Comparison of ENCODE assay signal across 1 cellular context in the genomic region with DNA sequence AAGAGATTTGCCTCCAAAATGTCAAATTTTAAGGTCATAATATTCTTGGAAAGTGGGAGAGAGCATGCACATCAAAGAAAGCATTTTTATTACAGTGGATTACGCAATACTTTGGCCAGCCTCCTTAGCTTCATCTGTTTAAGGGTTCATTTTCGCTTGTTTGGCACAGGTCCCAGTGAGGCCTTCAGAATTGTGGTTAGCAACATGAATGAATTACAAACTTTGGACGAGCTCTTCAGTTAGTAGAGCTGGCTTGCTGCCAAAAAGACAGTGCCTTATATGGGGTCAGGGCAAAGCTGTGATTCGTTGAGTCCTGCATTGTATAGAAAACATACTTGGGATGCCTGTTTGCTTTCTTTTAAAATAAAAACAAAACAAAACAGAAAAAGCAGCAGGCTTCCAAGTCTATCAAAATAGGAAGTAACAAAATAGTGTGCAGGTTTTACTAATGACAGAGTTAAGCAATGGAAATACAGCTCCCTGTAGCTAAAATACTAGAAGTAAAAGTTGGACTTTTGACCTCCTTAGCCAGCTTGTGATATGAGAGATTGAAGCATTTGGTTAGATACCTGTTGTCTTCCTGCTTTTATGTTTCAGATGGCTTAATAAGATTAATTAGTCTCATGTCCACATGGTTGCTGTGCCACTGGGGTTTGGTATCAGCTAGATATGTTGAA.
TF ChIP-seq lines count a peak whose summit lies in the region.

No MANE protein-coding gene starts in this region.

TF ChIP-seq in GM23338, 12 proteins besides CTCF, POLR2A, EP300 and RAD21 (continued from another document):
- TF ChIP-seq, protein P1, sequence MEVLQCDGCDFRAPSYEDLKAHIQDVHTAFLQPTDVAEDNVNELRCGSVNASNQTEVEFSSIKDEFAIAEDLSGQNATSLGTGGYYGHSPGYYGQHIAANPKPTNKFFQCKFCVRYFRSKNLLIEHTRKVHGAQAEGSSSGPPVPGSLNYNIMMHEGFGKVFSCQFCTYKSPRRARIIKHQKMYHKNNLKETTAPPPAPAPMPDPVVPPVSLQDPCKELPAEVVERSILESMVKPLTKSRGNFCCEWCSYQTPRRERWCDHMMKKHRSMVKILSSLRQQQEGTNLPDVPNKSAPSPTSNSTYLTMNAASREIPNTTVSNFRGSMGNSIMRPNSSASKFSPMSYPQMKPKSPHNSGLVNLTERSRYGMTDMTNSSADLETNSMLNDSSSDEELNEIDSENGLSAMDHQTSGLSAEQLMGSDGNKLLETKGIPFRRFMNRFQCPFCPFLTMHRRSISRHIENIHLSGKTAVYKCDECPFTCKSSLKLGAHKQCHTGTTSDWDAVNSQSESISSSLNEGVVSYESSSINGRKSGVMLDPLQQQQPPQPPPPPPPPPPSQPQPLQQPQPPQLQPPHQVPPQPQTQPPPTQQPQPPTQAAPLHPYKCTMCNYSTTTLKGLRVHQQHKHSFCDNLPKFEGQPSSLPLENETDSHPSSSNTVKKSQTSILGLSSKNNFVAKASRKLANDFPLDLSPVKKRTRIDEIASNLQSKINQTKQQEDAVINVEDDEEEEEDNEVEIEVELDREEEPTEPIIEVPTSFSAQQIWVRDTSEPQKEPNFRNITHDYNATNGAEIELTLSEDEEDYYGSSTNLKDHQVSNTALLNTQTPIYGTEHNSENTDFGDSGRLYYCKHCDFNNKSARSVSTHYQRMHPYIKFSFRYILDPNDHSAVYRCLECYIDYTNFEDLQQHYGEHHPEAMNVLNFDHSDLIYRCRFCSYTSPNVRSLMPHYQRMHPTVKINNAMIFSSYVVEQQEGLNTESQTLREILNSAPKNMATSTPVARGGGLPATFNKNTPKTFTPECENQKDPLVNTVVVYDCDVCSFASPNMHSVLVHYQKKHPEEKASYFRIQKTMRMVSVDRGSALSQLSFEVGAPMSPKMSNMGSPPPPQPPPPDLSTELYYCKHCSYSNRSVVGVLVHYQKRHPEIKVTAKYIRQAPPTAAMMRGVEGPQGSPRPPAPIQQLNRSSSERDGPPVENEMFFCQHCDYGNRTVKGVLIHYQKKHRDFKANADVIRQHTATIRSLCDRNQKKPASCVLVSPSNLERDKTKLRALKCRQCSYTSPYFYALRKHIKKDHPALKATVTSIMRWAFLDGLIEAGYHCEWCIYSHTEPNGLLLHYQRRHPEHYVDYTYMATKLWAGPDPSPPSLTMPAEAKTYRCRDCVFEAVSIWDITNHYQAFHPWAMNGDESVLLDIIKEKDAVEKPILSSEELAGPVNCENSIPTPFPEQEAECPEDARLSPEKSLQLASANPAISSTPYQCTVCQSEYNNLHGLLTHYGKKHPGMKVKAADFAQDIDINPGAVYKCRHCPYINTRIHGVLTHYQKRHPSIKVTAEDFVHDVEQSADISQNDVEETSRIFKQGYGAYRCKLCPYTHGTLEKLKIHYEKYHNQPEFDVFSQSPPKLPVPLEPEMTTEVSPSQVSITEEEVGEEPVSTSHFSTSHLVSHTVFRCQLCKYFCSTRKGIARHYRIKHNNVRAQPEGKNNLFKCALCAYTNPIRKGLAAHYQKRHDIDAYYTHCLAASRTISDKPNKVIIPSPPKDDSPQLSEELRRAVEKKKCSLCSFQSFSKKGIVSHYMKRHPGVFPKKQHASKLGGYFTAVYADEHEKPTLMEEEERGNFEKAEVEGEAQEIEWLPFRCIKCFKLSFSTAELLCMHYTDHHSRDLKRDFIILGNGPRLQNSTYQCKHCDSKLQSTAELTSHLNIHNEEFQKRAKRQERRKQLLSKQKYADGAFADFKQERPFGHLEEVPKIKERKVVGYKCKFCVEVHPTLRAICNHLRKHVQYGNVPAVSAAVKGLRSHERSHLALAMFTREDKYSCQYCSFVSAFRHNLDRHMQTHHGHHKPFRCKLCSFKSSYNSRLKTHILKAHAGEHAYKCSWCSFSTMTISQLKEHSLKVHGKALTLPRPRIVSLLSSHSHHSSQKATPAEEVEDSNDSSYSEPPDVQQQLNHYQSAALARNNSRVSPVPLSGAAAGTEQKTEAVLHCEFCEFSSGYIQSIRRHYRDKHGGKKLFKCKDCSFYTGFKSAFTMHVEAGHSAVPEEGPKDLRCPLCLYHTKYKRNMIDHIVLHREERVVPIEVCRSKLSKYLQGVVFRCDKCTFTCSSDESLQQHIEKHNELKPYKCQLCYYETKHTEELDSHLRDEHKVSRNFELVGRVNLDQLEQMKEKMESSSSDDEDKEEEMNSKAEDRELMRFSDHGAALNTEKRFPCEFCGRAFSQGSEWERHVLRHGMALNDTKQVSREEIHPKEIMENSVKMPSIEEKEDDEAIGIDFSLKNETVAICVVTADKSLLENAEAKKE (CRISPR knock-in tag; IDR thresholded peaks at IDR 0.05) = no peak
- no peak for TF ChIP-seq ZNF331 (CRISPR knock-in tag; IDR thresholded peaks at IDR 0.05; ENCODE audit: low read depth)
- no peak for TF ChIP-seq NANOG (IDR thresholded peaks at IDR 0.05; ENCODE audit: borderline replicate concordance)
